Comparison of ENCODE assay signal across 18 cellular contexts in genomic region chr5:15010936-15011335, GRCh38.
A peak's percentile ranks its signal among the peaks of the same experiment; 100 is the strongest.
DNase-seq lines count a peak whose midpoint lies in the region; ATAC-seq and TF ChIP-seq lines count a peak whose summit lies in the region.
"Had no signal": no experiment of that assay in that cellular context is flagged by ENCODE, and none has a peak within 500 bp of the region (broad histone marks: within the 10 kb centered on the region; RNA-seq: fewer than 3 reads in every experiment).

No MANE protein-coding gene starts in this region.

- H3K4me1 Mint-ChIP-seq in MCF 10A (ENCODE audit: insufficient read depth, unreplicated experiment): peaks cover 26% of the 10 kb centered on the region
- H3K4me1 Mint-ChIP-seq: IgD-negative memory B cell had no signal

- BruUV-seq in MCF 10A (replicated peaks; lab: Mats Ljungman, UMichigan): no TSS peak

- H3K9me3 ChIP-seq in breast epithelium (no peaks in the 10 kb centered on the region), ascending aorta (no peaks in the 10 kb centered on the region), right lobe of liver (no peaks in the 10 kb centered on the region), SJCRH30 (replicated peaks) (no peaks in the 10 kb centered on the region)
- H3K9me3 ChIP-seq: BLaER1, SJSA1 had no signal

- CTCF ChIA-PET in MCF 10A (lab: Yijun Ruan, JAX): interaction anchor here (0.8 to 3.4 kb wide), 4 partner anchors 283 to 325 kb away, joined by 4 to 31 read pairs (median 5); no protein-coding TSS in a partner anchor

- H3K27ac ChIP-seq in breast epithelium: no peak overlapping the region
- H3K27ac ChIP-seq in ascending aorta: peak overlapping the region; percentile 91 to 92
- H3K27ac ChIP-seq in right lobe of liver: peak overlapping the region in 2 of 3 donors; percentile 86 to 87
- no peak overlapping the region for H3K27ac ChIP-seq in SJCRH30
- H3K27ac ChIP-seq: 22Rv1, BLaER1, SJSA1 had no signal

- WGBS in right lobe of liver (ENCODE audit: insufficient coverage, low coverage, low lambda C conversion rate, missing lambda C conversion rate): 84% methylated on average over 4 of the region's 4 CpGs

- TF ChIP-seq CTCF in MCF 10A (IDR thresholded peaks at IDR 0.05; ENCODE audit: unreplicated experiment) (no peak), breast epithelium (IDR thresholded peaks at IDR 0.05) (no peak), ascending aorta (IDR thresholded peaks at IDR 0.05) (no peak), right lobe of liver (IDR thresholded peaks at IDR 0.05) (no peak)

- peaks cover 3% of the 10 kb centered on the region for H3K27me3 Mint-ChIP-seq in MCF 10A (ENCODE audit: insufficient read depth, unreplicated experiment)
- H3K27me3 Mint-ChIP-seq: IgD-negative memory B cell had no signal

- H3K36me3 ChIP-seq in breast epithelium (no peaks in the 10 kb centered on the region), ascending aorta (no peaks in the 10 kb centered on the region), right lobe of liver (no peaks in the 10 kb centered on the region), SJCRH30 (no peaks in the 10 kb centered on the region)
- H3K36me3 ChIP-seq: BLaER1, SJSA1 had no signal

- H3K4me1 ChIP-seq in breast epithelium (peaks cover 6 to 22% of the 10 kb centered on the region in 2 donors), ascending aorta (peaks cover 21 to 22% of the 10 kb centered on the region in 2 donors), right lobe of liver (peaks cover 0 to 42% (median 17%) of the 10 kb centered on the region in 4 donors), SJCRH30 (peaks cover 13% of the 10 kb centered on the region)

- no peaks in the 10 kb centered on the region for H3K9me3 Mint-ChIP-seq in MCF 10A (ENCODE audit: unreplicated experiment)
- H3K9me3 Mint-ChIP-seq: IgD-negative memory B cell had no signal

- no peaks in the 10 kb centered on the region for H3K36me3 Mint-ChIP-seq in MCF 10A (ENCODE audit: insufficient read depth, unreplicated experiment)
- H3K36me3 Mint-ChIP-seq: IgD-negative memory B cell had no signal

- no peak overlapping the region for H3K4me3 ChIP-seq in breast epithelium
- no peak overlapping the region for H3K4me3 ChIP-seq in ascending aorta
- no peak overlapping the region for H3K4me3 ChIP-seq in right lobe of liver
- no peak overlapping the region for H3K4me3 ChIP-seq in SJCRH30
- H3K4me3 ChIP-seq: BLaER1, SJSA1 had no signal

- peak overlapping the region; percentile 65 for H3K27ac Mint-ChIP-seq in MCF 10A (ENCODE audit: low read depth, unreplicated experiment)
- H3K27ac Mint-ChIP-seq: IgD-negative memory B cell had no signal

- intact Hi-C loops in MCF 10A (cut with micrococcal nuclease) (loop anchor here (5.0 kb wide), 1 partner anchor 614 kb away; no protein-coding TSS in a partner anchor), breast epithelium (cut with DNase I; ENCODE audit: low total_unique reads) (loop anchor here (5.0 kb wide), 1 partner anchor 284 kb away; no protein-coding TSS in a partner anchor), ascending aorta (cut with DNase I) (loop anchor here (5.0 kb wide), 1 partner anchor 64 kb away; no protein-coding TSS in a partner anchor), right lobe of liver (cut with DNase I) (loop anchor here in 1 of 2 donors (10.0 kb wide), 1 partner anchor 306 kb away; no protein-coding TSS in a partner anchor)

- no peak overlapping the region for H3K4me3 Mint-ChIP-seq in MCF 10A (ENCODE audit: unreplicated experiment)
- H3K4me3 Mint-ChIP-seq: IgD-negative memory B cell had no signal

- ATAC-seq in right lobe of liver: no peak
- ATAC-seq in GM18858 (IDR thresholded peaks at IDR 0.05; ENCODE audit: unreplicated experiment): no peak
- ATAC-seq: PC-3 had no signal

- no peaks in the 10 kb centered on the region for H3K27me3 ChIP-seq in breast epithelium
- H3K27me3 ChIP-seq in ascending aorta: no peaks in the 10 kb centered on the region
- H3K27me3 ChIP-seq in right lobe of liver: no peaks in the 10 kb centered on the region
- H3K27me3 ChIP-seq in SJCRH30: no peaks in the 10 kb centered on the region
- H3K27me3 ChIP-seq: BLaER1, SJSA1 had no signal

- POLR2A ChIA-PET in MCF 10A (lab: Yijun Ruan, JAX): interaction anchor here (0.7 to 2.3 kb wide), 2 partner anchors 229 to 333 kb away, joined by 4 to 6 read pairs; no protein-coding TSS in a partner anchor

- TF ChIP-seq POLR2A in breast epithelium (IDR thresholded peaks at IDR 0.05): no peak
- TF ChIP-seq POLR2A in right lobe of liver (IDR thresholded peaks at IDR 0.05): no peak

- DNase-seq in MCF 10A (ENCODE audit: unreplicated experiment): peak; percentile 30
- DNase-seq in breast epithelium (ENCODE audit: low spot score in 2 of 2): no peak
- DNase-seq in ascending aorta (ENCODE audit: low spot score in 2 of 2): no peak
- DNase-seq in right lobe of liver: no peak
- DNase-seq in SJCRH30: no peak
- no peak for DNase-seq in pons (ENCODE audit: low spot score)
- DNase-seq in hypothalamus (lab: John Stamatoyannopoulos, UW): no peak
- DNase-seq: DND-41, GF-D8, GOT3, NCI-H187 treated with DMSO at 0.1 percent for 48 hours, NCI-H526 treated with DMSO at 0.1 percent for 48 hours, PC-3 had no signal

Comparison
In these comparisons a context has a peak if more than half of its experiments do, and no peak if none do; other contexts are left out.
1. H3K27ac ChIP-seq: peak in ascending aorta (2 of 2) and right lobe of liver (2 of 3); none in breast epithelium (0 of 2) and SJCRH30 (single experiment).